In the genomic region with DNA sequence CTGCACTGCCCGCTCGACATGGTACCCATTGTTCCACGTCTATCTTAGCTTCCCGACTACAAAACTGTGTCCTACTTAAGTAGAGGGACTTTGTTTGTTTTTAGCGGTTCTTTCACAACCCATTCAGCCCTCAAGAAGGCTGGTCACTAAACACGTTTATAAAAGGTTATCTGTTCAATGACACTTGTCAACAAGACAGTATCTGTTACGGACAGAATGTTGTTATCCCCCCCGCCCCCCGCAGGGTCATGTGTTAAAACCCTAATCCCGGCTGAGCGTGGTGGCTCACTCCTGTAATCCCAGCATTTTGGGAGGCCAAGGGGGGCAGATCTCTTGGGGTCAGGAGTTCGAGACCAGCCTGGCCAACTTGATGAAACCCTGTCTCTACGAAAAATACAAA, we compare ENCODE assay signal across 8 cellular contexts. TPM values are rescaled to one million over a fixed set of nuclear protein-coding genes. Genes with fewer than 3 reads are reported as not detected.
"Had no signal": no experiment of that assay in that cellular context is flagged by ENCODE, and none has a peak within 500 bp of the region (broad histone marks: within the 10 kb centered on the region; RNA-seq: fewer than 3 reads in every experiment).

No MANE protein-coding gene starts in this region.

- H3K27ac Mint-ChIP-seq: GM23338, H9, IgD-negative memory B cell had no signal

- DNase-seq: H9, HCEC 1CT, KG1 had no signal

- H3K36me3 Mint-ChIP-seq: IgD-negative memory B cell had no signal

- H3K27ac ChIP-seq: HL-60 had no signal

- FAIRE-seq: H1, H54 had no signal

- H3K4me1 Mint-ChIP-seq: GM23338, IgD-negative memory B cell had no signal

- H3K4me3 ChIP-seq: GM23338 had no signal

- H2AFZ ChIP-seq: GM23338 had no signal

- ATAC-seq: GM23338 had no signal

- H3K4me3 Mint-ChIP-seq: GM23338, H9, IgD-negative memory B cell had no signal

- H3K4me2 ChIP-seq: GM23338 had no signal

RNA-seq across cellular contexts. Expression of gene RFX8, which starts 47.2 kb away (rescaled TPM):
- polyA plus RNA-seq: IgD-negative memory B cell had no signal
